ENCODE assay signal across 19 cellular contexts in genomic region chr15:93005133-93005532, GRCh38.
DNase-seq lines count a peak whose midpoint lies in the region; ATAC-seq and TF ChIP-seq lines count a peak whose summit lies in the region.
"Had no signal": no experiment of that assay in that cellular context is flagged by ENCODE, and none has a peak within 500 bp of the region (broad histone marks: within the 10 kb centered on the region; RNA-seq: fewer than 3 reads in every experiment).

No MANE protein-coding gene starts in this region.

- peaks cover 3 to 82% of the 10 kb centered on the region in 2 donors for H3K36me3 ChIP-seq in gastrocnemius medialis
- H3K36me3 ChIP-seq in body of pancreas (replicated peaks in 1 of 2; ENCODE audit: insufficient read depth in 1 of 2, low read depth in 2 of 2) = peaks cover 7 to 60% of the 10 kb centered on the region in 2 donors
- peaks cover 70% of the 10 kb centered on the region for H3K36me3 ChIP-seq in PC-3 (ENCODE audit: low read depth, low read length)

- H3K4me3 ChIP-seq in gastrocnemius medialis (no peak overlapping the region), body of pancreas (no peak overlapping the region), PC-3 (ENCODE audit: low read length) (no peak overlapping the region)
- H3K4me3 ChIP-seq: PC-9, upper lobe of right lung had no signal

- H3K9me3 ChIP-seq in T-helper 17 cell (ENCODE audit: control insufficient read depth, low read length, poor library complexity, severe bottlenecking) = no peaks in the 10 kb centered on the region
- H3K9me3 ChIP-seq in gastrocnemius medialis = no peaks in the 10 kb centered on the region
- H3K9me3 ChIP-seq in body of pancreas = no peaks in the 10 kb centered on the region
- no peaks in the 10 kb centered on the region for H3K9me3 ChIP-seq in PC-3 (ENCODE audit: low read length)
- H3K9me3 ChIP-seq: upper lobe of right lung had no signal

- no peaks in the 10 kb centered on the region for H3K9me2 ChIP-seq in PC-3 (replicated peaks; ENCODE audit: low read length)

- H3K9me3 Mint-ChIP-seq in activated CD4-positive, alpha-beta T cell treated with anti-CD3 and anti-CD28 coated beads, Interleukin-2, amount 10 ng/mL, durations not matched to agents 7 days and 5 days = no peaks in the 10 kb centered on the region
- H3K9me3 Mint-ChIP-seq in immature natural killer cell = no peaks in the 10 kb centered on the region
- H3K9me3 Mint-ChIP-seq: activated CD4-positive, alpha-beta memory T cell treated with anti-CD3 and anti-CD28 coated beads for 36 hours; T-cell had no signal

- ATAC-seq in T-helper 17 cell (no peak), gastrocnemius medialis (peak; percentile 25 to 73), body of pancreas (no peak), PC-3 (no peak)
- ATAC-seq: T-cell, upper lobe of right lung had no signal

- peak overlapping the region; percentile 61 for H3K27ac Mint-ChIP-seq in activated CD4-positive, alpha-beta T cell treated with anti-CD3 and anti-CD28 coated beads, Interleukin-2, amount 10 ng/mL, durations not matched to agents 7 days and 5 days
- peak overlapping the region; percentile 87 for H3K27ac Mint-ChIP-seq in T-helper 17 cell
- H3K27ac Mint-ChIP-seq in immature natural killer cell = peak overlapping the region in 5 of 6 donors; percentile 24 to 62 (median 41)
- H3K27ac Mint-ChIP-seq: activated CD4-positive, alpha-beta memory T cell treated with anti-CD3 and anti-CD28 coated beads for 36 hours had no signal

- no peak for TF ChIP-seq POLR2A in gastrocnemius medialis (IDR thresholded peaks at IDR 0.05)
- TF ChIP-seq POLR2A in body of pancreas (IDR thresholded peaks at IDR 0.05) = no peak

- H3K4me1 Mint-ChIP-seq in activated CD4-positive, alpha-beta T cell treated with anti-CD3 and anti-CD28 coated beads, Interleukin-2, amount 10 ng/mL, durations not matched to agents 7 days and 5 days = no peaks in the 10 kb centered on the region
- H3K4me1 Mint-ChIP-seq in T-helper 17 cell = peaks cover 25% of the 10 kb centered on the region
- H3K4me1 Mint-ChIP-seq in immature natural killer cell = peaks cover 1 to 5% of the 10 kb centered on the region in 2 donors
- H3K4me1 Mint-ChIP-seq: B cell had no signal

- CTCF ChIA-PET in activated CD4-positive, alpha-beta T cell treated with anti-CD3 and anti-CD28 coated beads, Interleukin-2, amount 10 ng/mL, durations not matched to agents 7 days and 5 days (lab: Charles Lee) = interaction anchor here (1.8 kb wide), 1 partner anchor 21 kb away, joined by 4 read pairs; no protein-coding TSS in a partner anchor
- CTCF ChIA-PET in PC-3 (lab: Charles Lee) = no interaction called here

- H3K4me1 ChIP-seq in gastrocnemius medialis = peaks cover 0 to 15% of the 10 kb centered on the region in 2 donors
- H3K4me1 ChIP-seq in body of pancreas = no peaks in the 10 kb centered on the region
- no peaks in the 10 kb centered on the region for H3K4me1 ChIP-seq in PC-3 (ENCODE audit: insufficient read depth, low read length)
- H3K4me1 ChIP-seq: upper lobe of right lung had no signal

- no peaks in the 10 kb centered on the region for H3K27me3 ChIP-seq in gastrocnemius medialis
- no peaks in the 10 kb centered on the region for H3K27me3 ChIP-seq in body of pancreas
- H3K27me3 ChIP-seq in PC-3 (ENCODE audit: low read length) = no peaks in the 10 kb centered on the region
- H3K27me3 ChIP-seq: upper lobe of right lung had no signal

- no peaks in the 10 kb centered on the region for H3K27me3 Mint-ChIP-seq in activated CD4-positive, alpha-beta T cell treated with anti-CD3 and anti-CD28 coated beads, Interleukin-2, amount 10 ng/mL, durations not matched to agents 7 days and 5 days
- H3K27me3 Mint-ChIP-seq in T-helper 17 cell (no peaks in the 10 kb centered on the region), immature natural killer cell (ENCODE audit: low read depth in 3 of 3) (peaks cover 0 to 2% (median 0%) of the 10 kb centered on the region in 3 donors)
- H3K27me3 Mint-ChIP-seq: activated CD4-positive, alpha-beta memory T cell treated with anti-CD3 and anti-CD28 coated beads for 36 hours; B cell; T-cell had no signal

- H3K4me3 Mint-ChIP-seq in activated CD4-positive, alpha-beta T cell treated with anti-CD3 and anti-CD28 coated beads, Interleukin-2, amount 10 ng/mL, durations not matched to agents 7 days and 5 days = no peak overlapping the region
- H3K4me3 Mint-ChIP-seq in T-helper 17 cell = peak overlapping the region; percentile 45
- no peak overlapping the region for H3K4me3 Mint-ChIP-seq in immature natural killer cell
- H3K4me3 Mint-ChIP-seq: activated CD4-positive, alpha-beta memory T cell treated with anti-CD3 and anti-CD28 coated beads for 36 hours; B cell; T-cell had no signal

- in situ Hi-C loops in gastrocnemius medialis (cut with MboI; ENCODE audit: low sequenced_read_pairs in 4 of 4) (loop anchor here in 3 of 4 donors (25.0 kb wide), 1 partner anchor 218 kb away; no protein-coding TSS in a partner anchor), GM13976 (cut with MboI; ENCODE audit: low sequenced_read_pairs, unreplicated experiment) (loop anchor here (25.0 kb wide), 1 partner anchor 218 kb away; no protein-coding TSS in a partner anchor)

- no peak overlapping the region for H3K9ac ChIP-seq in PC-3 (ENCODE audit: low read length)
- H3K9ac ChIP-seq: KMS-11 had no signal

- no peaks in the 10 kb centered on the region for H4K20me1 ChIP-seq in PC-3 (ENCODE audit: low read length)

- WGBS in body of pancreas, 2 donors = 69 to 77% methylated on average over 4 of the region's 4 CpGs

- intact Hi-C loops in gastrocnemius medialis (cut with DNase I; ENCODE audit: low total_unique reads) (loop anchor here (5.0 kb wide), 1 partner anchor 48 kb away; no protein-coding TSS in a partner anchor), body of pancreas (cut with DNase I) (no loop called here), PC-3 (cut with micrococcal nuclease) (no loop called here)

- BruUV-seq in PC-3 (replicated peaks; lab: Mats Ljungman, UMichigan) = no TSS peak

- no peak for TF ChIP-seq CTCF in gastrocnemius medialis (IDR thresholded peaks at IDR 0.05 in 4 of 5, conservative IDR thresholded peaks at IDR 0.05 in 1 of 5)
- TF ChIP-seq CTCF in body of pancreas (IDR thresholded peaks at IDR 0.05) = no peak
- no peak for TF ChIP-seq CTCF in GM13976 (IDR thresholded peaks at IDR 0.05; ENCODE audit: borderline replicate concordance, control extremely low read depth, extremely low read depth, insufficient read depth, missing control alignments)
- no peak for TF ChIP-seq CTCF in PC-3 (conservative IDR thresholded peaks at IDR 0.05; ENCODE audit: low read depth, low read length)

- POLR2A ChIA-PET in activated CD4-positive, alpha-beta T cell treated with anti-CD3 and anti-CD28 coated beads, Interleukin-2, amount 10 ng/mL, durations not matched to agents 7 days and 5 days (lab: Charles Lee) = no interaction called here
- POLR2A ChIA-PET in PC-3 (lab: Charles Lee; ENCODE audit: unreplicated experiment) = interaction anchor here (0.5 kb wide), 1 partner anchor 123 kb away, joined by 6 read pairs; no protein-coding TSS in a partner anchor

- H3K36me3 Mint-ChIP-seq in activated CD4-positive, alpha-beta T cell treated with anti-CD3 and anti-CD28 coated beads, Interleukin-2, amount 10 ng/mL, durations not matched to agents 7 days and 5 days (ENCODE audit: low read depth) = peaks cover 78% of the 10 kb centered on the region
- peaks cover 25% of the 10 kb centered on the region for H3K36me3 Mint-ChIP-seq in T-helper 17 cell (ENCODE audit: low read depth)
- peaks cover 26 to 68% (median 53%) of the 10 kb centered on the region in 3 donors for H3K36me3 Mint-ChIP-seq in immature natural killer cell

- DNase-seq in activated CD4-positive, alpha-beta T cell treated with anti-CD3 and anti-CD28 coated beads, Interleukin-2, amount 10 ng/mL, durations not matched to agents 7 days and 5 days = no peak
- DNase-seq in activated CD4-positive, alpha-beta T cell treated with anti-CD3 and anti-CD28 coated beads, Interleukin-2, amount 50 U/mL, for 1 hour = no peak
- DNase-seq in T-helper 17 cell (no peak), immature natural killer cell (no peak), gastrocnemius medialis (peak; percentile 42 to 82), body of pancreas (no peak), GM13976 (ENCODE audit: low spot score) (no peak), PC-3 (no peak)
- DNase-seq: activated CD4-positive, alpha-beta memory T cell treated with anti-CD3 and anti-CD28 coated beads for 36 hours; Calu3; MV-4-11; NCI-H187 treated with DMSO at 0.1 percent for 48 hours; NCI-H774; PC-9; posterior cingulate gyrus; T-cell; upper lobe of right lung had no signal

- H3F3A ChIP-seq in PC-3 (ENCODE audit: low read length, unreplicated experiment) = no peaks in the 10 kb centered on the region

- no peak overlapping the region for H3K4me2 ChIP-seq in PC-3 (ENCODE audit: low read length)
- H3K4me2 ChIP-seq: KMS-11, PC-9 had no signal

- no peaks in the 10 kb centered on the region for H3K79me2 ChIP-seq in PC-3 (ENCODE audit: low read length)

- H2AFZ ChIP-seq in PC-3 (ENCODE audit: low read length) = no peak overlapping the region
- H2AFZ ChIP-seq: PC-9 had no signal

- H3K27ac ChIP-seq in gastrocnemius medialis (peak overlapping the region; percentile 44 to 92 (median 54)), body of pancreas (no peak overlapping the region), PC-3 (ENCODE audit: low read length) (no peak overlapping the region)
- H3K27ac ChIP-seq: KMS-11, PC-9, upper lobe of right lung had no signal

Comparison
In these comparisons a context has a peak if more than half of its experiments do, and no peak if none do; other contexts are left out.
1. DNase-seq: peak in gastrocnemius medialis (2 of 2); none in activated CD4-positive, alpha-beta T cell treated with anti-CD3 and anti-CD28 coated beads, Interleukin-2, amount 10 ng/mL, durations not matched to agents 7 days and 5 days (single experiment), activated CD4-positive, alpha-beta T cell treated with anti-CD3 and anti-CD28 coated beads, Interleukin-2, amount 50 U/mL, for 1 hour (single experiment), T-helper 17 cell (0 of 3), immature natural killer cell (0 of 3), body of pancreas (0 of 4), GM13976 (single experiment) and PC-3 (single experiment).
2. ATAC-seq: peak in gastrocnemius medialis (2 of 2); none in T-helper 17 cell (single experiment), body of pancreas (single experiment) and PC-3 (single experiment).
3. H3K27ac ChIP-seq: peak in gastrocnemius medialis (4 of 4); none in body of pancreas (0 of 4) and PC-3 (single experiment).
4. Peak in every context shown above with its lines, with median percentiles within 50 percentile points of each other: H3K27ac Mint-ChIP-seq.